Comparison of ENCODE assay signal across 8 cellular contexts in genomic region chr12:6452245-6452731, GRCh38. TPM values are rescaled to one million over a fixed set of nuclear protein-coding genes. Genes with fewer than 3 reads are reported as not detected.
DNase-seq lines count a peak whose midpoint lies in the region; ATAC-seq and TF ChIP-seq lines count a peak whose summit lies in the region.

No MANE protein-coding gene starts in this region.

- 0 out of 2 replicates have a peak, but pooled peaks cover 5% of the 10 kb centered on the region for H3F3A ChIP-seq in GM23248 (ENCODE audit: insufficient read depth)
- peaks cover 38% of the 10 kb centered on the region for H3F3A ChIP-seq in neural progenitor cell (ENCODE audit: low read depth)

- peak overlapping the region; percentile 96 for H2AFZ ChIP-seq in ACC112 (ENCODE audit: low read length, unreplicated experiment)
- H2AFZ ChIP-seq in GM23248, result peak overlapping the region; percentile 81
- H2AFZ ChIP-seq in neural progenitor cell (replicated peaks), result no peak overlapping the region

- H4K20me1 ChIP-seq in GM23248 (ENCODE audit: insufficient read depth) (no peaks in the 10 kb centered on the region), neural progenitor cell (ENCODE audit: low read depth) (no peaks in the 10 kb centered on the region)

- no peaks in the 10 kb centered on the region for H3K27me3 Mint-ChIP-seq in WTC11 (ENCODE audit: low read depth)
- peaks cover 7% of the 10 kb centered on the region for H3K27me3 Mint-ChIP-seq in neural progenitor cell (ENCODE audit: insufficient read depth, low read depth)

- H3K9ac ChIP-seq in GM23248 (peak overlapping the region; percentile 93), neural progenitor cell (no peak overlapping the region)

- H3K4me2 ChIP-seq in GM23248 (ENCODE audit: unreplicated experiment) (peak overlapping the region; percentile 96), neural progenitor cell (peak overlapping the region; percentile 77)

- peak overlapping the region; percentile 92 for H3K27ac Mint-ChIP-seq in WTC11
- peak overlapping the region; percentile 98 for H3K27ac Mint-ChIP-seq in neural progenitor cell

- H3K27me3 ChIP-seq in ACC112 (ENCODE audit: insufficient read depth, low read length) (no peaks in the 10 kb centered on the region), GM23248 (replicated peaks; ENCODE audit: insufficient read depth) (no peaks in the 10 kb centered on the region), neural progenitor cell (no peaks in the 10 kb centered on the region), HAP-1 (ENCODE audit: low read depth) (no peaks in the 10 kb centered on the region)

- TF ChIP-seq CTCF in WTC11 (IDR thresholded peaks at IDR 0.05) (no peak), fibroblast of pulmonary artery (IDR thresholded peaks at IDR 0.05; ENCODE audit: low read length, missing control alignments) (no peak), neural progenitor cell (IDR thresholded peaks at IDR 0.05) (no peak)

- no peaks in the 10 kb centered on the region for H3K36me3 Mint-ChIP-seq in WTC11
- no peaks in the 10 kb centered on the region for H3K36me3 Mint-ChIP-seq in neural progenitor cell

- 2 to 3% methylated on average over 7 of the region's 7 CpGs for WGBS in GM23248 (ENCODE audit: low coverage in 1 of 2, low lambda C conversion rate in 2 of 2, missing lambda C conversion rate in 2 of 2), 2 experiments

- peak overlapping the region; percentile 79 for H3K4me3 ChIP-seq in ACC112 (ENCODE audit: low read depth, low read length)
- H3K4me3 ChIP-seq in GM23248, result peak overlapping the region; percentile 89
- peak overlapping the region; percentile 68 for H3K4me3 ChIP-seq in fibroblast of pulmonary artery (replicated peaks; ENCODE audit: low read depth, low read length)
- no peak overlapping the region for H3K4me3 ChIP-seq in neural progenitor cell
- no peak overlapping the region; the same call in 1 of the 2 replicates for H3K4me3 ChIP-seq in HAP-1

- peaks cover 16% of the 10 kb centered on the region for H3K4me1 ChIP-seq in ACC112 (ENCODE audit: control insufficient read depth, insufficient read depth, low read length, unreplicated experiment)
- peaks cover 13% of the 10 kb centered on the region for H3K4me1 ChIP-seq in GM23248 (ENCODE audit: insufficient read depth)
- peaks cover 38% of the 10 kb centered on the region for H3K4me1 ChIP-seq in neural progenitor cell
- H3K4me1 ChIP-seq in HAP-1, result peaks cover 8% of the 10 kb centered on the region; the same call in 1 of the 2 replicates

- H3K27ac ChIP-seq in ACC112 (ENCODE audit: low read depth, low read length), result peak overlapping the region; percentile 70
- peak overlapping the region; percentile 79 for H3K27ac ChIP-seq in GM23248
- H3K27ac ChIP-seq in neural progenitor cell, result peak overlapping the region; percentile 91

- ATAC-seq in WTC11 (peak; percentile 5; the same call in 1 of the 2 replicates), HG03457 (IDR thresholded peaks at IDR 0.05; ENCODE audit: unreplicated experiment) (no peak)

- H3K9me2 ChIP-seq in GM23248 (ENCODE audit: insufficient read depth), result no peaks in the 10 kb centered on the region

- peaks cover 23% of the 10 kb centered on the region for H3K79me2 ChIP-seq in ACC112 (ENCODE audit: control insufficient read depth, insufficient read depth, low read length, unreplicated experiment)
- peaks cover 17% of the 10 kb centered on the region for H3K79me2 ChIP-seq in GM23248 (ENCODE audit: insufficient read depth)
- H3K79me2 ChIP-seq in neural progenitor cell (ENCODE audit: low read depth), result no peaks in the 10 kb centered on the region

- no peaks in the 10 kb centered on the region for H3K9me3 ChIP-seq in GM23248 (ENCODE audit: low read depth)
- H3K9me3 ChIP-seq in neural progenitor cell (ENCODE audit: low read depth), result no peaks in the 10 kb centered on the region
- no peaks in the 10 kb centered on the region for H3K9me3 ChIP-seq in HAP-1

- H3K4me1 Mint-ChIP-seq in WTC11, result peaks cover 39% of the 10 kb centered on the region
- H3K4me1 Mint-ChIP-seq in neural progenitor cell, result peaks cover 38% of the 10 kb centered on the region

- H3K36me3 ChIP-seq in ACC112 (ENCODE audit: insufficient read depth, low read length) (no peaks in the 10 kb centered on the region), GM23248 (ENCODE audit: low read depth) (no peaks in the 10 kb centered on the region), neural progenitor cell (no peaks in the 10 kb centered on the region), HAP-1 (replicated peaks) (no peaks in the 10 kb centered on the region)

- POLR2A ChIA-PET in WTC11 (lab: Charles Lee), result interaction anchor here (1.1 to 2.3 kb wide), 5 partner anchors 18 to 116 kb away, joined by 3 to 16 read pairs (median 4); partner anchors contain the start of genes MRPL51, SCNN1A and VAMP1

- peak; percentile 37 for DNase-seq in GM23248
- peak; percentile 30 for DNase-seq in WTC11 (ENCODE audit: low spot score)
- DNase-seq in fibroblast of pulmonary artery (ENCODE audit: low read depth), result no peak
- peak; percentile 14 for DNase-seq in neural progenitor cell (ENCODE audit: low spot score)
- DNase-seq in SW480 (ENCODE audit: low spot score), result no peak
- no peak for DNase-seq in HAP-1 (ENCODE audit: low spot score in 2 of 2)

- H3K4me3 Mint-ChIP-seq in WTC11 (peak overlapping the region; percentile 51), neural progenitor cell (peak overlapping the region; percentile 78)

- H3K9me3 Mint-ChIP-seq in WTC11, result no peaks in the 10 kb centered on the region
- H3K9me3 Mint-ChIP-seq in neural progenitor cell, result no peaks in the 10 kb centered on the region

- CTCF ChIA-PET in WTC11 (lab: Charles Lee), result interaction anchor here (1.2 to 3.9 kb wide), 4 partner anchors 13 to 464 kb away, joined by 3 to 39 read pairs (median 10); no protein-coding TSS in a partner anchor

- in situ Hi-C loops in GM23248 (cut with MboI) (no loop called here), HAP-1 (cut with MboI; ENCODE audit: low sequenced_read_pairs) (loop anchor here (10.0 kb wide), 1 partner anchor 387 kb away; no protein-coding TSS in a partner anchor)

TF ChIP-seq in WTC11, 78 proteins besides CTCF, POLR2A, EP300 and RAD21 (continues in another document):
- TF ChIP-seq SMAD3 (CRISPR knock-in tag; IDR thresholded peaks at IDR 0.05; ENCODE audit: borderline replicate concordance) (no peak), GABPB1 (CRISPR knock-in tag; IDR thresholded peaks at IDR 0.05) (no peak), SP1 (CRISPR knock-in tag; conservative IDR thresholded peaks at IDR 0.05) (0 out of 2 replicates have a peak, but pooled peaks have one; percentile 24), ZNF423 (CRISPR knock-in tag; IDR thresholded peaks at IDR 0.05) (no peak), ZNF281 (CRISPR knock-in tag; IDR thresholded peaks at IDR 0.05) (peak; percentile 27; the same call in 1 of the 2 replicates)

RNA-seq across cellular contexts. Expression of gene TAPBPL, which starts 0.4 kb away (rescaled TPM):
- 7.8 and 8.1 TPM in 2 replicates for total RNA-seq in GM23248 (2014; rRNA removed; shearing (Covaris generic))
- 9.2 and 9.4 TPM in 2 replicates for polyA plus RNA-seq in GM23248 (2016; fragmentation: Nextera tagmentation; extraction: Ambion mirVana)
- total RNA-seq in WTC11 (2021) (0.98 to 1.3 TPM (median 1.1 TPM) in 3 replicates), neural progenitor cell (ENCODE audit: low replicate concordance) (0.56 TPM in 1 of 2 replicates, not detected in the other)

RNA-seq across cellular contexts. Expression of gene CD27, which starts 7.5 kb away (rescaled TPM):
- not detected in 2 replicates for total RNA-seq in GM23248 (2014; rRNA removed; shearing (Covaris generic))
- polyA plus RNA-seq in GM23248 (2016; fragmentation: Nextera tagmentation; extraction: Ambion mirVana), result 0.28 and 0.32 TPM in 2 replicates
- total RNA-seq in WTC11 (2021) (0.23 to 0.34 TPM (median 0.28 TPM) in 3 replicates), neural progenitor cell (ENCODE audit: low replicate concordance) (0.43 TPM in 1 of 2 replicates, not detected in the other)

RNA-seq across cellular contexts. Expression of gene VAMP1, which starts 18.2 kb away (rescaled TPM):
- total RNA-seq in GM23248 (2014; rRNA removed; shearing (Covaris generic)), result 5.0 and 17.3 TPM in 2 replicates
- polyA plus RNA-seq in GM23248 (2016; fragmentation: Nextera tagmentation; extraction: Ambion mirVana), result 7.8 and 9.8 TPM in 2 replicates
- total RNA-seq in WTC11 (2021) (12.8 to 14.3 TPM (median 13.8 TPM) in 3 replicates), neural progenitor cell (ENCODE audit: low replicate concordance) (14.3 and 23.1 TPM in 2 replicates)

RNA-seq across cellular contexts. Expression of gene MRPL51, which starts 40.8 kb away (rescaled TPM):
- total RNA-seq in GM23248 (2014; rRNA removed; shearing (Covaris generic)), result 29.8 and 68.3 TPM in 2 replicates
- polyA plus RNA-seq in GM23248 (2016; fragmentation: Nextera tagmentation; extraction: Ambion mirVana), result 286 and 301 TPM in 2 replicates
- total RNA-seq in WTC11 (2021) (285 to 290 TPM (median 288 TPM) in 3 replicates), neural progenitor cell (ENCODE audit: low replicate concordance) (95.2 and 143 TPM in 2 replicates)

RNA-seq across cellular contexts. Expression of gene NCAPD2, which starts 41.6 kb away (rescaled TPM):
- total RNA-seq in GM23248 (2014; rRNA removed; shearing (Covaris generic)), result 26.3 and 46.8 TPM in 2 replicates
- 15.5 and 17.6 TPM in 2 replicates for polyA plus RNA-seq in GM23248 (2016; fragmentation: Nextera tagmentation; extraction: Ambion mirVana)
- total RNA-seq in WTC11 (2021) (131 to 141 TPM (median 133 TPM) in 3 replicates), neural progenitor cell (ENCODE audit: low replicate concordance) (113 and 120 TPM in 2 replicates)

Comparison
In these comparisons a context has a peak if more than half of its experiments do, and no peak if none do; other contexts are left out.
1. H3K4me3 ChIP-seq: peak in ACC112 (single experiment), GM23248 (single experiment) and fibroblast of pulmonary artery (single experiment); none in neural progenitor cell (single experiment) and HAP-1 (single experiment).
2. DNase-seq: peak in GM23248 (single experiment), WTC11 (single experiment) and neural progenitor cell (single experiment); none in fibroblast of pulmonary artery (single experiment), SW480 (single experiment) and HAP-1 (0 of 2).
3. Peak in every context shown above with its lines, with median percentiles within 50 percentile points of each other: H3K27ac ChIP-seq.